12 cellular contexts compared by ENCODE assay signal in genomic region chr10:58189269-58189668, GRCh38.
DNase-seq lines count a peak whose midpoint lies in the region; ATAC-seq, FAIRE-seq and TF ChIP-seq lines count a peak whose summit lies in the region.
"Had no signal": no experiment of that assay in that cellular context is flagged by ENCODE, and none has a peak within 500 bp of the region (broad histone marks: within the 10 kb centered on the region; RNA-seq: fewer than 3 reads in every experiment).

No MANE protein-coding gene starts in this region.

- no peaks in the 10 kb centered on the region for H3K9me2 ChIP-seq in hepatocyte (replicated peaks; ENCODE audit: insufficient read depth)

- H3K27ac ChIP-seq in left ventricle myocardium inferior (replicated peaks) (no peak overlapping the region), hepatocyte (no peak overlapping the region), aorta (ENCODE audit: low read depth in 1 of 2, low read length in 2 of 2) (no peak overlapping the region)

- H3K4me1 ChIP-seq in left ventricle myocardium inferior (no peaks in the 10 kb centered on the region), hepatocyte (ENCODE audit: insufficient read depth) (peaks cover 6% of the 10 kb centered on the region), aorta (ENCODE audit: control insufficient read depth in 1 of 2, insufficient read depth in 2 of 2, low read length in 2 of 2) (peaks cover 0 to 4% of the 10 kb centered on the region in 2 donors)

- H3K27me3 Mint-ChIP-seq in activated B cell treated with CpG ODN at 0.5 μM for 24 hours: no peaks in the 10 kb centered on the region

- no peak for FAIRE-seq in D721Med (lab: Jason Lieb, UNC)

- H3K4me3 ChIP-seq in left ventricle myocardium inferior (no peak overlapping the region), hepatocyte (no peak overlapping the region), aorta (ENCODE audit: low read length in 2 of 2) (no peak overlapping the region)

- H3K9me3 Mint-ChIP-seq in activated B cell treated with CpG ODN at 0.5 μM for 24 hours: no peaks in the 10 kb centered on the region
- H3K9me3 Mint-ChIP-seq: memory B cell had no signal

- H3K27ac Mint-ChIP-seq in activated B cell treated with CpG ODN at 0.5 μM for 24 hours: peak overlapping the region; percentile 3
- H3K27ac Mint-ChIP-seq: B cell, memory B cell had no signal

- TF ChIP-seq CTCF in left ventricle myocardium inferior (IDR thresholded peaks at IDR 0.05; ENCODE audit: borderline replicate concordance) (no peak), activated B cell treated with CpG ODN at 0.5 μM for 24 hours (IDR thresholded peaks at IDR 0.05) (no peak), hepatocyte (IDR thresholded peaks at IDR 0.05; ENCODE audit: poor library complexity) (no peak), D721Med (IDR thresholded peaks at IDR 0.05; ENCODE audit: insufficient read depth, missing control alignments) (no peak)

- no peaks in the 10 kb centered on the region for H3K9me3 ChIP-seq in left ventricle myocardium inferior (replicated peaks)
- H3K9me3 ChIP-seq in hepatocyte (ENCODE audit: low read depth): no peaks in the 10 kb centered on the region
- H3K9me3 ChIP-seq in aorta (ENCODE audit: control insufficient read depth, low read length): no peaks in the 10 kb centered on the region

- no peaks in the 10 kb centered on the region for H3K79me2 ChIP-seq in hepatocyte

- POLR2A ChIA-PET in activated B cell treated with CpG ODN at 0.5 μM for 24 hours (lab: Charles Lee): no interaction called here

- H3K36me3 Mint-ChIP-seq in activated B cell treated with CpG ODN at 0.5 μM for 24 hours (ENCODE audit: low read depth): peaks cover 11% of the 10 kb centered on the region
- H3K36me3 Mint-ChIP-seq: memory B cell had no signal

- WGBS in hepatocyte (ENCODE audit: low lambda C conversion rate, missing lambda C conversion rate): 34% methylated on average over 3 of the region's 3 CpGs
- WGBS in aorta, 2 donors: 1 to 6% methylated on average over 3 of the region's 3 CpGs

- H4K20me1 ChIP-seq in hepatocyte (ENCODE audit: insufficient read depth, poor library complexity, severe bottlenecking): no peaks in the 10 kb centered on the region

- intact Hi-C loops in Right ventricle myocardium inferior (cut with DNase I) (no loop called here), left ventricle myocardium inferior (cut with micrococcal nuclease) (no loop called here), activated B cell treated with CpG ODN at 0.5 μM for 24 hours (cut with micrococcal nuclease) (no loop called here), aorta (cut with DNase I) (no loop called here)

- H3K27me3 ChIP-seq in left ventricle myocardium inferior (ENCODE audit: low read depth): peaks cover 5% of the 10 kb centered on the region
- H3K27me3 ChIP-seq in hepatocyte: no peaks in the 10 kb centered on the region
- no peaks in the 10 kb centered on the region for H3K27me3 ChIP-seq in aorta (ENCODE audit: control insufficient read depth in 1 of 2, insufficient read depth in 2 of 2, low read length in 1 of 2)

- ATAC-seq in Right ventricle myocardium inferior (peak; percentile 46), activated B cell treated with CpG ODN at 0.5 μM for 24 hours (ENCODE audit: low read depth) (no peak), aorta (ENCODE audit: low FRiP score) (peak; percentile 65), GM21447 (IDR thresholded peaks at IDR 0.05; ENCODE audit: unreplicated experiment) (no peak)

- no peak overlapping the region for H3K4me3 Mint-ChIP-seq in activated B cell treated with CpG ODN at 0.5 μM for 24 hours
- H3K4me3 Mint-ChIP-seq: B cell, memory B cell had no signal

- H3K4me1 Mint-ChIP-seq in activated B cell treated with CpG ODN at 0.5 μM for 24 hours: no peaks in the 10 kb centered on the region
- H3K4me1 Mint-ChIP-seq: B cell had no signal

- CTCF ChIA-PET in activated B cell treated with CpG ODN at 0.5 μM for 24 hours (lab: Charles Lee): interaction anchor here (1.0 kb wide), 1 partner anchor 12 kb away, joined by 5 read pairs; no protein-coding TSS in a partner anchor

- no peak overlapping the region for H2AFZ ChIP-seq in hepatocyte

- H3K36me3 ChIP-seq in left ventricle myocardium inferior (peaks cover 1% of the 10 kb centered on the region), hepatocyte (replicated peaks; ENCODE audit: insufficient read depth, low read depth) (no peaks in the 10 kb centered on the region), aorta (ENCODE audit: control insufficient read depth in 1 of 2, insufficient read depth in 2 of 2, low read length in 1 of 2) (no peaks in the 10 kb centered on the region)

- DNase-seq in Right ventricle myocardium inferior (ENCODE audit: missing footprints): no peak
- no peak for DNase-seq in left ventricle myocardium inferior
- no peak for DNase-seq in activated B cell treated with CpG ODN at 0.5 μM for 24 hours
- peak; percentile 8 for DNase-seq in hepatocyte (ENCODE audit: low spot score)
- DNase-seq in aorta: peak in 1 of 2 donors; percentile 57
- DNase-seq in D721Med (ENCODE audit: insufficient read length, low spot score): no peak
- no peak for DNase-seq in effector CD4-positive, alpha-beta T cell
- DNase-seq: HCEC 1CT, NCI-H1092 treated with DMSO at 0.1 percent for 48 hours had no signal

- no peak overlapping the region for H3K4me2 ChIP-seq in hepatocyte

Comparison
In these comparisons a context has a peak if more than half of its experiments do, and no peak if none do; other contexts are left out.
1. ATAC-seq: peak in Right ventricle myocardium inferior (single experiment) and aorta (single experiment); none in activated B cell treated with CpG ODN at 0.5 μM for 24 hours (single experiment) and GM21447 (single experiment).